In genomic region chr1:43821471-43821870, GRCh38 we compare ENCODE assay signal across 22 cellular contexts.
A peak's percentile ranks its signal among the peaks of the same experiment; 100 is the strongest.
DNase-seq lines count a peak whose midpoint lies in the region; ATAC-seq and TF ChIP-seq lines count a peak whose summit lies in the region.
"Had no signal": no experiment of that assay in that cellular context is flagged by ENCODE, and none has a peak within 500 bp of the region (broad histone marks: within the 10 kb centered on the region; RNA-seq: fewer than 3 reads in every experiment).

No MANE protein-coding gene starts in this region.

- H4K12ac ChIP-seq in trophoblast cell (ENCODE audit: low read depth, low read length), result no peak overlapping the region

- no CpG with 5 or more reads among the region's 5 CpGs for WGBS in trophoblast cell (ENCODE audit: extremely low coverage, insufficient coverage, insufficient read length)

- H3K9me3 Mint-ChIP-seq in MCF 10A (ENCODE audit: unreplicated experiment), result peaks cover 18% of the 10 kb centered on the region
- H3K9me3 Mint-ChIP-seq in CD14-positive monocyte, result peaks cover 0 to 13% (median 6%) of the 10 kb centered on the region in 7 donors

- H3K36me3 Mint-ChIP-seq in MCF 10A (ENCODE audit: insufficient read depth, unreplicated experiment), result peaks cover 11% of the 10 kb centered on the region
- peaks cover 20 to 28% of the 10 kb centered on the region in 2 donors for H3K36me3 Mint-ChIP-seq in CD14-positive monocyte

- no peaks in the 10 kb centered on the region for H3K79me2 ChIP-seq in trophoblast cell (ENCODE audit: control insufficient read depth, insufficient read depth, low read length, poor library complexity)

- H3K27me3 Mint-ChIP-seq in MCF 10A (ENCODE audit: insufficient read depth, unreplicated experiment), result no peaks in the 10 kb centered on the region
- no peaks in the 10 kb centered on the region for H3K27me3 Mint-ChIP-seq in CD14-positive monocyte (ENCODE audit: low read depth in 3 of 3)
- H3K27me3 Mint-ChIP-seq: activated CD4-positive, alpha-beta memory T cell treated with anti-CD3 and anti-CD28 coated beads for 36 hours had no signal

- H3K4me1 ChIP-seq in breast epithelium, result peaks cover 0 to 6% of the 10 kb centered on the region in 2 donors
- H3K4me1 ChIP-seq in trophoblast cell (ENCODE audit: control insufficient read depth in 1 of 2, insufficient read depth in 2 of 2, low read length in 2 of 2), result peaks cover 5 to 7% of the 10 kb centered on the region in 2 experiments
- H3K4me1 ChIP-seq: testis had no signal

- H3K4me3 Mint-ChIP-seq in MCF 10A (ENCODE audit: unreplicated experiment), result no peak overlapping the region
- no peak overlapping the region for H3K4me3 Mint-ChIP-seq in CD14-positive monocyte
- H3K4me3 Mint-ChIP-seq: activated CD4-positive, alpha-beta memory T cell treated with anti-CD3 and anti-CD28 coated beads for 36 hours; endodermal cell; stimulated activated effector memory CD8-positive, alpha-beta T cell treated with anti-CD3 and anti-CD28 coated beads, Interleukin-12 subunit alpha, Interleukin-12 subunit beta, amount 100 ng/mL, for 72 hours; T-helper 2 cell treated with Interferon-gamma antibody and Interleukin-4, amounts not matched to agents 5 μg/mL and 100 μg/mL, for 36 hours; WTC11 had no signal

- no peak for TF ChIP-seq POLR2A in breast epithelium (IDR thresholded peaks at IDR 0.05)

- H3K36me3 ChIP-seq in breast epithelium (no peaks in the 10 kb centered on the region), trophoblast cell (ENCODE audit: control insufficient read depth in 1 of 2, insufficient read depth in 2 of 2, low read length in 2 of 2) (peaks cover 0 to 2% of the 10 kb centered on the region in 2 experiments)

- H2BK5ac ChIP-seq in trophoblast cell (ENCODE audit: low read depth, low read length, poor library complexity), result peak overlapping the region; percentile 78

- peak overlapping the region; percentile 91 for H3K14ac ChIP-seq in trophoblast cell (ENCODE audit: low read length)

- H4K91ac ChIP-seq in trophoblast cell (ENCODE audit: low read depth, low read length), result peak overlapping the region; percentile 89

- peak overlapping the region; percentile 95 for H2BK12ac ChIP-seq in trophoblast cell (ENCODE audit: low read length)

- intact Hi-C loops in breast epithelium (cut with DNase I; ENCODE audit: low total_unique reads), result no loop called here
- intact Hi-C loops in MCF 10A (cut with micrococcal nuclease), result no loop called here
- intact Hi-C loops in CD14-positive monocyte (cut with micrococcal nuclease), result no loop called here

- peak overlapping the region; percentile 49 for H3K18ac ChIP-seq in trophoblast cell (ENCODE audit: low read length)

- H3K4me1 Mint-ChIP-seq in MCF 10A (ENCODE audit: insufficient read depth, unreplicated experiment) (peaks cover 29% of the 10 kb centered on the region), CD14-positive monocyte (peaks cover 26% of the 10 kb centered on the region)
- H3K4me1 Mint-ChIP-seq: endodermal cell; stimulated activated effector memory CD8-positive, alpha-beta T cell treated with anti-CD3 and anti-CD28 coated beads, Interleukin-12 subunit alpha, Interleukin-12 subunit beta, amount 100 ng/mL, for 72 hours; WTC11 had no signal

- CTCF ChIA-PET in MCF 10A (lab: Yijun Ruan, JAX), result no interaction called here

- peak overlapping the region; percentile 14 to 65 for H3K27ac ChIP-seq in breast epithelium
- peak overlapping the region; percentile 5 for H3K27ac ChIP-seq in trophoblast cell (ENCODE audit: low read depth, low read length)
- H3K27ac ChIP-seq: testis had no signal

- peak overlapping the region; percentile 94 for H2BK120ac ChIP-seq in trophoblast cell (ENCODE audit: insufficient read depth, low read length, poor library complexity)

- H3K4me3 ChIP-seq in breast epithelium (no peak overlapping the region), epithelial cell of esophagus (ENCODE audit: low read length) (no peak overlapping the region), trophoblast cell (ENCODE audit: low read depth, low read length) (no peak overlapping the region)
- H3K4me3 ChIP-seq: MG63, testis had no signal

- DNase-seq in breast epithelium (ENCODE audit: low spot score in 2 of 2), result no peak
- no peak for DNase-seq in MCF 10A (ENCODE audit: unreplicated experiment)
- DNase-seq in epithelial cell of esophagus (ENCODE audit: low read depth), result peak; percentile 25
- no peak for DNase-seq in trophoblast cell
- DNase-seq in hepatic stellate cell (ENCODE audit: low spot score), result no peak
- no peak for DNase-seq in CD14-positive monocyte (ENCODE audit: low spot score)
- DNase-seq in globus pallidus (ENCODE audit: low spot score), result no peak
- DNase-seq: activated CD4-positive, alpha-beta memory T cell treated with anti-CD3 and anti-CD28 coated beads for 36 hours; activated T-cell treated with anti-CD3 and anti-CD28 coated beads for 4 hours; C1 segment of cervical spinal cord; cerebellar nuclear complex; endodermal cell; NCI-H1694; NCI-H774; right cardiac atrium; testis had no signal

- peaks cover 7% of the 10 kb centered on the region for H3K79me1 ChIP-seq in trophoblast cell (ENCODE audit: low read length)

- POLR2A ChIA-PET in MCF 10A (lab: Yijun Ruan, JAX), result no interaction called here

- no peak overlapping the region for H2AFZ ChIP-seq in trophoblast cell (ENCODE audit: insufficient read depth, low read length, poor library complexity)

- no TSS peak for BruUV-seq in MCF 10A (replicated peaks; lab: Mats Ljungman, UMichigan)

- H3K23ac ChIP-seq in trophoblast cell (ENCODE audit: low read length), result no peak overlapping the region

- H3K9ac ChIP-seq in trophoblast cell (ENCODE audit: low read length), result no peak overlapping the region

- TF ChIP-seq CTCF in breast epithelium (IDR thresholded peaks at IDR 0.05) (no peak), MCF 10A (IDR thresholded peaks at IDR 0.05; ENCODE audit: unreplicated experiment) (no peak), epithelial cell of esophagus (IDR thresholded peaks at IDR 0.05; ENCODE audit: insufficient read depth, low read depth, low read length, missing control alignments) (no peak), CD14-positive monocyte (IDR thresholded peaks at IDR 0.05) (no peak)

- H3K27me3 ChIP-seq in breast epithelium (no peaks in the 10 kb centered on the region), trophoblast cell (ENCODE audit: insufficient read depth, low read length) (no peaks in the 10 kb centered on the region)
- H3K27me3 ChIP-seq: MG63, testis had no signal

- H4K8ac ChIP-seq in trophoblast cell (ENCODE audit: low read depth, low read length), result peak overlapping the region; percentile 76

- no peak overlapping the region for H3K4ac ChIP-seq in trophoblast cell (ENCODE audit: low read depth, low read length)

- H3K27ac Mint-ChIP-seq in MCF 10A (ENCODE audit: low read depth, unreplicated experiment), result no peak overlapping the region
- H3K27ac Mint-ChIP-seq in CD14-positive monocyte, result no peak overlapping the region
- H3K27ac Mint-ChIP-seq: activated CD4-positive, alpha-beta memory T cell treated with anti-CD3 and anti-CD28 coated beads for 36 hours; endodermal cell; stimulated activated effector memory CD8-positive, alpha-beta T cell treated with anti-CD3 and anti-CD28 coated beads, Interleukin-12 subunit alpha, Interleukin-12 subunit beta, amount 100 ng/mL, for 72 hours; T-helper 2 cell treated with Interferon-gamma antibody and Interleukin-4, amounts not matched to agents 5 μg/mL and 100 μg/mL, for 36 hours; WTC11 had no signal

- H3K9me3 ChIP-seq in breast epithelium (peaks cover 12 to 15% of the 10 kb centered on the region in 2 donors), trophoblast cell (ENCODE audit: insufficient read depth, low read depth, low read length) (no peaks in the 10 kb centered on the region)
- H3K9me3 ChIP-seq: testis had no signal

- peak overlapping the region; percentile 79 for H2AK5ac ChIP-seq in trophoblast cell (ENCODE audit: low read length)

- no peak overlapping the region for H3K4me2 ChIP-seq in trophoblast cell (ENCODE audit: low read length)

- ATAC-seq in HG03175 (IDR thresholded peaks at IDR 0.05; ENCODE audit: unreplicated experiment), result no peak
- ATAC-seq: HepG2; stimulated activated effector memory CD8-positive, alpha-beta T cell treated with anti-CD3 and anti-CD28 coated beads, Interleukin-12 subunit alpha, Interleukin-12 subunit beta, amount 100 ng/mL, for 72 hours; WTC11 had no signal
